In genomic region chr5:67353500-67353931, GRCh38 we compare ENCODE assay signal across 15 cellular contexts.
DNase-seq lines count a peak whose midpoint lies in the region; ATAC-seq and TF ChIP-seq lines count a peak whose summit lies in the region.
"Had no signal": no experiment of that assay in that cellular context is flagged by ENCODE, and none has a peak within 500 bp of the region (broad histone marks: within the 10 kb centered on the region; RNA-seq: fewer than 3 reads in every experiment).

No MANE protein-coding gene starts in this region.

- H3K14ac ChIP-seq in neuronal stem cell (ENCODE audit: low read length): no peak overlapping the region

- no peaks in the 10 kb centered on the region for H3K27me3 ChIP-seq in neuronal stem cell (ENCODE audit: control insufficient read depth in 3 of 3, insufficient read depth in 3 of 3, low read depth in 1 of 3, low read length in 3 of 3)
- H3K27me3 ChIP-seq: MG63 had no signal

- no peak for TF ChIP-seq CTCF in cardiac fibroblast (IDR thresholded peaks at IDR 0.05; ENCODE audit: low read depth, low read length)

- no peak overlapping the region for H2AK5ac ChIP-seq in neuronal stem cell (ENCODE audit: low read depth, low read length)

- no peaks in the 10 kb centered on the region for H3K36me3 ChIP-seq in neuronal stem cell (replicated peaks in 1 of 2; ENCODE audit: control insufficient read depth in 2 of 2, insufficient read depth in 2 of 2, low read length in 2 of 2)
- H3K36me3 ChIP-seq: MG63 had no signal

- H3K27ac ChIP-seq in neuronal stem cell (replicated peaks; ENCODE audit: low read length): no peak overlapping the region

- H4K91ac ChIP-seq in neuronal stem cell (ENCODE audit: low read depth, low read length, poor library complexity): no peak overlapping the region

- no peak overlapping the region for H3K9ac ChIP-seq in neuronal stem cell (ENCODE audit: low read depth, low read length, poor library complexity)

- H2BK12ac ChIP-seq in neuronal stem cell (ENCODE audit: low read length): no peak overlapping the region

- H3K9me3 ChIP-seq in neuronal stem cell (replicated peaks in 1 of 2; ENCODE audit: control insufficient read depth in 2 of 2, insufficient read depth in 1 of 2, low read depth in 1 of 2, low read length in 2 of 2): no peaks in the 10 kb centered on the region
- H3K9me3 ChIP-seq: MG63 had no signal

- H3K18ac ChIP-seq in neuronal stem cell (ENCODE audit: low read length): no peak overlapping the region

- H3K4me1 ChIP-seq in neuronal stem cell (ENCODE audit: control insufficient read depth in 2 of 2, insufficient read depth in 1 of 2, low read depth in 1 of 2, low read length in 2 of 2): peaks cover 6 to 10% of the 10 kb centered on the region in 2 donors

- H3K4ac ChIP-seq in neuronal stem cell (ENCODE audit: low read length): no peak overlapping the region

- H2AFZ ChIP-seq in neuronal stem cell (ENCODE audit: low read length): peak overlapping the region; percentile 47

- no peak for ATAC-seq in GM21367 (IDR thresholded peaks at IDR 0.05; ENCODE audit: unreplicated experiment)

- no peak overlapping the region for H3K4me2 ChIP-seq in neuronal stem cell (ENCODE audit: insufficient read depth, low read length, poor library complexity, severe bottlenecking)

- DNase-seq in DMS153 treated with DMSO at 0.1 percent for 48 hours (lab: John Stamatoyannopoulos, UW; ENCODE audit: unreplicated experiment) (peak; percentile 70), NCI-H2029 (lab: John Stamatoyannopoulos, UW) (peak; percentile 50), cardiac fibroblast (ENCODE audit: low read depth in 2 of 2) (peak; percentile 36 to 49), neuronal stem cell (ENCODE audit: low spot score) (no peak), cerebellum (ENCODE audit: low spot score) (no peak), SKM-1 (lab: John Stamatoyannopoulos, UW; ENCODE audit: unreplicated experiment) (no peak)
- DNase-seq in activated CD4-positive, alpha-beta T cell treated with anti-CD3 and anti-CD28 coated beads, Interleukin-2, amount 50 U/mL, for 1 hour: no peak
- DNase-seq: activated CD4-positive, alpha-beta T cell treated with anti-CD3 and anti-CD28 coated beads for 1 hour; cerebellar nuclear complex; HCEC 1CT; MG63; midbrain; SHP77 had no signal

- H3K4me3 ChIP-seq in cardiac fibroblast (replicated peaks in 1 of 2; ENCODE audit: low read depth in 2 of 2, low read length in 2 of 2) (no peak overlapping the region), neuronal stem cell (ENCODE audit: low read length in 2 of 2) (no peak overlapping the region)
- H3K4me3 ChIP-seq: MG63, skin epidermis had no signal

- no peak overlapping the region for H2BK15ac ChIP-seq in neuronal stem cell (ENCODE audit: low read length)

- H3K79me1 ChIP-seq in neuronal stem cell (ENCODE audit: low read depth, low read length): no peaks in the 10 kb centered on the region

- H2BK120ac ChIP-seq in neuronal stem cell (ENCODE audit: low read depth, low read length): no peak overlapping the region

- no peak overlapping the region for H4K8ac ChIP-seq in neuronal stem cell (ENCODE audit: low read depth, low read length)

- no CpG with 5 or more reads among the region's 6 CpGs for WGBS in neuronal stem cell (ENCODE audit: extremely low coverage in 2 of 2, insufficient read length in 2 of 2, insufficient replicate concordance in 1 of 2), 2 donors

- H2BK5ac ChIP-seq in neuronal stem cell (ENCODE audit: low read length): no peak overlapping the region

- no peak overlapping the region for H3K23ac ChIP-seq in neuronal stem cell (ENCODE audit: low read depth, low read length, poor library complexity)

Comparison
In these comparisons a context has a peak if more than half of its experiments do, and no peak if none do; other contexts are left out.
1. DNase-seq: peak in DMS153 treated with DMSO at 0.1 percent for 48 hours (single experiment), NCI-H2029 (single experiment) and cardiac fibroblast (2 of 2); none in neuronal stem cell (single experiment), activated CD4-positive, alpha-beta T cell treated with anti-CD3 and anti-CD28 coated beads, Interleukin-2, amount 50 U/mL, for 1 hour (single experiment), cerebellum (single experiment) and SKM-1 (single experiment).